Comparison of ENCODE assay signal across 12 cellular contexts in genomic region chr9:70607926-70608325, GRCh38.
A peak's percentile ranks its signal among the peaks of the same experiment; 100 is the strongest.
DNase-seq lines count a peak whose midpoint lies in the region; ATAC-seq, FAIRE-seq and TF ChIP-seq lines count a peak whose summit lies in the region.
"Had no signal": no experiment of that assay in that cellular context is flagged by ENCODE, and none has a peak within 500 bp of the region (broad histone marks: within the 10 kb centered on the region; RNA-seq: fewer than 3 reads in every experiment).

No MANE protein-coding gene starts in this region.

- H3F3A ChIP-seq in OCI-LY1 (ENCODE audit: insufficient read depth, low read length), result no peaks in the 10 kb centered on the region

- peaks cover 3% of the 10 kb centered on the region; the same call in 1 of the 2 replicates for H3K36me3 ChIP-seq in OCI-LY1 (ENCODE audit: insufficient read depth, low read length)
- H3K36me3 ChIP-seq: neutrophil had no signal

- no peak overlapping the region for H2AFZ ChIP-seq in OCI-LY1 (ENCODE audit: low read length)

- H3K4me1 ChIP-seq in OCI-LY1 (ENCODE audit: insufficient read depth, low read length, severe bottlenecking), result peaks cover 28% of the 10 kb centered on the region

- H3K9ac ChIP-seq in OCI-LY1 (ENCODE audit: low read length), result no peak overlapping the region

- H3K79me2 ChIP-seq in OCI-LY1 (ENCODE audit: insufficient read depth, low read length), result no peaks in the 10 kb centered on the region

- peaks cover 4% of the 10 kb centered on the region; the same call in 1 of the 2 replicates for H3K9me3 ChIP-seq in OCI-LY1 (ENCODE audit: low read length)
- H3K9me3 ChIP-seq: neutrophil, tibial nerve had no signal

- H3K9me3 Mint-ChIP-seq in memory B cell, result no peaks in the 10 kb centered on the region
- H3K9me3 Mint-ChIP-seq: central memory CD8-positive, alpha-beta T cell had no signal

- peaks cover 5% of the 10 kb centered on the region for H3K4me1 Mint-ChIP-seq in memory B cell

- H3K27me3 Mint-ChIP-seq in memory B cell, result no peaks in the 10 kb centered on the region
- H3K27me3 Mint-ChIP-seq: central memory CD8-positive, alpha-beta T cell had no signal

- H3K4me3 ChIP-seq in OCI-LY1 (ENCODE audit: low read depth, low read length, poor library complexity, severe bottlenecking), result no peak overlapping the region
- H3K4me3 ChIP-seq: tibial nerve had no signal

- H3K4me2 ChIP-seq in OCI-LY1 (ENCODE audit: low read length), result no peak overlapping the region

- peak overlapping the region; percentile 46 for H3K27ac ChIP-seq in OCI-LY1 (ENCODE audit: low read depth, low read length, poor library complexity, severe bottlenecking)
- H3K27ac ChIP-seq: neutrophil had no signal

- no peaks in the 10 kb centered on the region for H3K9me2 ChIP-seq in OCI-LY1 (ENCODE audit: low read depth, low read length)

- ATAC-seq in GM18517 (IDR thresholded peaks at IDR 0.05; ENCODE audit: unreplicated experiment) (peak; percentile 75), HG03064 (IDR thresholded peaks at IDR 0.05; ENCODE audit: low read depth, unreplicated experiment) (peak; percentile 70), memory B cell (ENCODE audit: low read depth) (peak; percentile 95), HG03520 (IDR thresholded peaks at IDR 0.05; ENCODE audit: unreplicated experiment) (no peak), HG02610 (IDR thresholded peaks at IDR 0.05; ENCODE audit: unreplicated experiment) (no peak), GM21737 (IDR thresholded peaks at IDR 0.05; ENCODE audit: unreplicated experiment) (no peak)

- no peaks in the 10 kb centered on the region for H4K20me1 ChIP-seq in OCI-LY1 (ENCODE audit: insufficient read depth, low read length)

- no peak for TF ChIP-seq CTCF in OCI-LY1 (IDR thresholded peaks at IDR 0.05; ENCODE audit: low read length)

- H3K36me3 Mint-ChIP-seq in memory B cell, result no peaks in the 10 kb centered on the region

- peak in 1 of 2 donors; percentile 33 for DNase-seq in memory B cell (ENCODE audit: low spot score in 2 of 2)
- no peak for DNase-seq in RCC 7860 (ENCODE audit: low spot score)
- DNase-seq: NCI-H82 had no signal

- no peak overlapping the region for H3K4me3 Mint-ChIP-seq in memory B cell
- H3K4me3 Mint-ChIP-seq: central memory CD8-positive, alpha-beta T cell had no signal

- peak overlapping the region; percentile 37 for H3K27ac Mint-ChIP-seq in memory B cell

- H3K27me3 ChIP-seq in OCI-LY1 (ENCODE audit: insufficient read depth, low read length), result no peaks in the 10 kb centered on the region
- H3K27me3 ChIP-seq: neutrophil, tibial nerve had no signal

- FAIRE-seq in RCC 7860 (lab: Jason Lieb, UNC), result no peak

Comparison
In these comparisons a context has a peak if more than half of its experiments do, and no peak if none do; other contexts are left out.
1. ATAC-seq: peak in GM18517 (single experiment), HG03064 (single experiment) and memory B cell (single experiment); none in HG03520 (single experiment), HG02610 (single experiment) and GM21737 (single experiment).